In the genomic region with DNA sequence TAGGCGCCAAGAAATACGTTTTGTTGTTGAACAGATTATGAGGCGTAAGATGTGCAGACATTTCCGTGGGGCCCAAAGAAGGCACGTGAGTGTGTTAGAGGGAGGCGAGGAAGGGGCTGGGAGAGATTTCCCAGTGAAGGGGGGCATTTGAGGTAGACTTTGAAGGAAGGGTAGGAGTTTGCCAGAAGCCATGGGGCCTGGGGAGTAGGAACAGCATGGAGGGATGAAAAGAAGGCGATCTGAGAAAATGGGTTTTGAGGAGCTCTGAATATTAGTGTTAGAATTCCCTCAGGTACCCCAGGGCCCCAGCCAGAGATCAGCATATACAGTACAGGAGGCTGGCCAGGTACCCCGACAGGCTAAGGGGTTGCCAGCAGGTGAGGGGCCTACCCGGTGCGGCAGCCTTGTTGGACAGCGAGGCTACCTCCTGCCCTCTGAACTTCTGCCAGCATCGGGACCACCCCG, we compare ENCODE assay signal across 8 cellular contexts. TPM values are rescaled to one million over a fixed set of nuclear protein-coding genes. Genes with fewer than 3 reads are reported as not detected.
DNase-seq lines count a peak whose midpoint lies in the region; ATAC-seq, FAIRE-seq and TF ChIP-seq lines count a peak whose summit lies in the region.

No MANE protein-coding gene starts in this region.

- H3K36me3 ChIP-seq in GM23338 (ENCODE audit: insufficient read depth) = peaks cover 16% of the 10 kb centered on the region
- peaks cover 0 to 28% of the 10 kb centered on the region in 2 donors for H3K36me3 ChIP-seq in gastroesophageal sphincter
- H3K36me3 ChIP-seq in small intestine (ENCODE audit: control insufficient read depth in 2 of 2, insufficient read depth in 2 of 2, low read length in 2 of 2) = peaks cover 9 to 15% of the 10 kb centered on the region in 2 donors

- H3K9me3 ChIP-seq in T-helper 17 cell (ENCODE audit: control insufficient read depth, low read length, poor library complexity, severe bottlenecking) (no peaks in the 10 kb centered on the region), gastroesophageal sphincter (no peaks in the 10 kb centered on the region), small intestine (ENCODE audit: control insufficient read depth, low read depth) (no peaks in the 10 kb centered on the region)

- H4K20me1 ChIP-seq in GM23338 (replicated peaks; ENCODE audit: insufficient read depth) = peaks cover 36% of the 10 kb centered on the region

- peak overlapping the region; percentile 99 for H3K4me3 ChIP-seq in GM23338
- peak overlapping the region; percentile 66 to 75 for H3K4me3 ChIP-seq in gastroesophageal sphincter
- peak overlapping the region in 1 of 2 donors; percentile 85 for H3K4me3 ChIP-seq in small intestine (ENCODE audit: low read depth in 1 of 2, low read length in 2 of 2)

- DNase-seq in GM23338 (ENCODE audit: low spot score) (no peak), T-helper 17 cell (no peak), small intestine (no peak), NCI-H1417 treated with DMSO at 0.1 percent for 48 hours (lab: John Stamatoyannopoulos, UW) (no peak), Ammon's horn (ENCODE audit: low spot score) (no peak), GM12892 (ENCODE audit: insufficient read length) (no peak)

- H3K36me3 Mint-ChIP-seq in GM23338 (ENCODE audit: low read depth) = peaks cover 29% of the 10 kb centered on the region
- H3K36me3 Mint-ChIP-seq in T-helper 17 cell (ENCODE audit: low read depth) = peaks cover 7% of the 10 kb centered on the region

- peak overlapping the region; percentile 98 for H3K4me2 ChIP-seq in GM23338

- WGBS in gastroesophageal sphincter (ENCODE audit: low coverage in 1 of 2), 2 donors = 27 to 34% methylated on average over 11 of the region's 13 CpGs
- 29 to 40% (median 36%) methylated on average over 12 to 13 of the region's 13 CpGs for WGBS in small intestine, 3 donors

- H3K9me2 ChIP-seq in GM23338 (ENCODE audit: insufficient read depth) = no peaks in the 10 kb centered on the region

- no peak for TF ChIP-seq EP300 in gastroesophageal sphincter (IDR thresholded peaks at IDR 0.05)

- H3K27me3 ChIP-seq in GM23338 (ENCODE audit: insufficient read depth) (peaks cover 36% of the 10 kb centered on the region), gastroesophageal sphincter (no peaks in the 10 kb centered on the region), small intestine (ENCODE audit: control insufficient read depth in 2 of 2, insufficient read depth in 2 of 2, low read length in 2 of 2) (no peaks in the 10 kb centered on the region)

- H3K4me1 Mint-ChIP-seq in GM23338 (peaks cover 11% of the 10 kb centered on the region), T-helper 17 cell (peaks cover 34% of the 10 kb centered on the region)

- peak overlapping the region; percentile 88; the same call in 1 of the 2 replicates for H2AFZ ChIP-seq in GM23338

- no peak overlapping the region for H3K27ac ChIP-seq in GM23338 (ENCODE audit: low read depth)
- peak overlapping the region; percentile 9 to 89 (median 84) for H3K27ac ChIP-seq in gastroesophageal sphincter
- peak overlapping the region; percentile 63 to 83 for H3K27ac ChIP-seq in small intestine (ENCODE audit: low read depth in 1 of 2, low read length in 1 of 2)

- H3K4me1 ChIP-seq in GM23338 (ENCODE audit: insufficient read depth) (peaks cover 13% of the 10 kb centered on the region), gastroesophageal sphincter (peaks cover 3 to 79% (median 20%) of the 10 kb centered on the region in 3 donors), small intestine (ENCODE audit: control insufficient read depth in 2 of 2, insufficient read depth in 1 of 2, low read depth in 1 of 2, low read length in 1 of 2) (peaks cover 2 to 13% of the 10 kb centered on the region in 2 donors)

- peak; percentile 56 for ATAC-seq in GM23338
- ATAC-seq in T-helper 17 cell = no peak
- ATAC-seq in gastroesophageal sphincter = no peak
- ATAC-seq in HG02981 (IDR thresholded peaks at IDR 0.05; ENCODE audit: unreplicated experiment) = no peak

- TF ChIP-seq POLR2A in gastroesophageal sphincter (IDR thresholded peaks at IDR 0.05) = no peak
- TF ChIP-seq POLR2A in GM12892 (IDR thresholded peaks at IDR 0.05; ENCODE audit: low read depth, low read length) = no peak

- H3K9me3 Mint-ChIP-seq in GM23338 = no peaks in the 10 kb centered on the region; the same call in 1 of the 3 replicates

- FAIRE-seq in small intestine (lab: Jason Lieb, UNC) = no peak
- no peak for FAIRE-seq in GM12892 (lab: Jason Lieb, UNC)

- peaks cover 25% of the 10 kb centered on the region for H3K79me2 ChIP-seq in GM23338 (replicated peaks; ENCODE audit: insufficient read depth)

- peak overlapping the region; percentile 88 for H3K4me3 Mint-ChIP-seq in GM23338
- peak overlapping the region; percentile 97 for H3K4me3 Mint-ChIP-seq in T-helper 17 cell

- H3K27ac Mint-ChIP-seq in GM23338 (no peak overlapping the region; the same call in 1 of the 2 replicates), T-helper 17 cell (peak overlapping the region; percentile 94)

- peaks cover 13% of the 10 kb centered on the region; the same call in 1 of the 2 replicates for H3F3A ChIP-seq in GM23338 (replicated peaks; ENCODE audit: low read depth)

- H3K27me3 Mint-ChIP-seq in GM23338 (ENCODE audit: insufficient read depth, low read depth, poor library complexity) (peaks cover 60% of the 10 kb centered on the region), T-helper 17 cell (no peaks in the 10 kb centered on the region)

- TF ChIP-seq CTCF in GM23338 (conservative IDR thresholded peaks at IDR 0.05; ENCODE audit: low read depth in 2 of 2) (no peak), gastroesophageal sphincter (IDR thresholded peaks at IDR 0.05) (no peak)

TF ChIP-seq in GM23338, 12 proteins besides CTCF, POLR2A, EP300 and RAD21 (continues in another document):
- TF ChIP-seq EZH2phosphoT487 (IDR thresholded peaks at IDR 0.05; ENCODE audit: unreplicated experiment) = no peak
- TF ChIP-seq CREB1 (CRISPR knock-in tag; IDR thresholded peaks at IDR 0.05; ENCODE audit: low read depth) = no peak
- no peak for TF ChIP-seq NANOG (IDR thresholded peaks at IDR 0.05; ENCODE audit: borderline replicate concordance)

RNA-seq across cellular contexts. Expression of a gene that starts 0.4 kb away (rescaled TPM):
- total RNA-seq in GM23338 (2014; rRNA removed; shearing (Covaris generic)) = 30.0 and 40.1 TPM in 2 replicates
- polyA plus RNA-seq in GM23338 (2016; fragmentation: Nextera tagmentation; extraction: Ambion mirVana) (12.2 and 13.2 TPM in 2 replicates), small intestine (10 to 100 TPM; 12.2 to 22.1 (median 15.4) TPM)
- total RNA-seq in T-helper 17 cell (10 to 100 TPM; 16.9 to 22.7 TPM), gastroesophageal sphincter (10 to 100 TPM; 17.8 to 28.3 (median 21.4) TPM)
- 15.2 TPM for polyA plus RNA-seq in GM12892 (2012; ENCODE audit: missing spikeins)

RNA-seq across cellular contexts. Expression of a gene that starts 18.7 kb away (rescaled TPM):
- 366 and 446 TPM in 2 replicates for total RNA-seq in GM23338 (2014; rRNA removed; shearing (Covaris generic))
- polyA plus RNA-seq in GM23338 (2016; fragmentation: Nextera tagmentation; extraction: Ambion mirVana) (553 and 628 TPM in 2 replicates), small intestine (100 to 1,000 TPM; 471 to 709 (median 539) TPM)
- total RNA-seq in T-helper 17 cell (100 to 1,000 TPM; 260 to 333 TPM), gastroesophageal sphincter (100 to 1,000 TPM; 450 to 718 (median 563) TPM)
- 330 TPM for polyA plus RNA-seq in GM12892 (2012; ENCODE audit: missing spikeins)

RNA-seq across cellular contexts. Expression of a gene that starts 30.9 kb away (rescaled TPM):
- total RNA-seq in GM23338 (2014; rRNA removed; shearing (Covaris generic)) = 153 and 169 TPM in 2 replicates
- polyA plus RNA-seq in GM23338 (2016; fragmentation: Nextera tagmentation; extraction: Ambion mirVana) (215 and 216 TPM in 2 replicates), small intestine (100 to 1,000 TPM; 179 to 186 (median 183) TPM)
- total RNA-seq in T-helper 17 cell (10 to 100 TPM; 42.6 to 47.3 TPM), gastroesophageal sphincter (100 to 1,000 TPM; 144 to 176 (median 160) TPM)
- 46.3 TPM for polyA plus RNA-seq in GM12892 (2012; ENCODE audit: missing spikeins)

RNA-seq across cellular contexts. Expression of a gene that starts 44.9 kb away (rescaled TPM):
- total RNA-seq in GM23338 (2014; rRNA removed; shearing (Covaris generic)) = 10.2 and 13.1 TPM in 2 replicates
- polyA plus RNA-seq in GM23338 (2016; fragmentation: Nextera tagmentation; extraction: Ambion mirVana) (1.6 and 1.7 TPM in 2 replicates), small intestine (10 to 100 TPM; 11.1 to 21.6 (median 12.7) TPM)
- total RNA-seq in T-helper 17 cell (under 1 TPM; 0.25 to 0.96 TPM), gastroesophageal sphincter (1 to 10 TPM; 2.6 to 3.9 (median 2.9) TPM)
- 16.6 TPM for polyA plus RNA-seq in GM12892 (2012; ENCODE audit: missing spikeins)
